In the genomic region with DNA sequence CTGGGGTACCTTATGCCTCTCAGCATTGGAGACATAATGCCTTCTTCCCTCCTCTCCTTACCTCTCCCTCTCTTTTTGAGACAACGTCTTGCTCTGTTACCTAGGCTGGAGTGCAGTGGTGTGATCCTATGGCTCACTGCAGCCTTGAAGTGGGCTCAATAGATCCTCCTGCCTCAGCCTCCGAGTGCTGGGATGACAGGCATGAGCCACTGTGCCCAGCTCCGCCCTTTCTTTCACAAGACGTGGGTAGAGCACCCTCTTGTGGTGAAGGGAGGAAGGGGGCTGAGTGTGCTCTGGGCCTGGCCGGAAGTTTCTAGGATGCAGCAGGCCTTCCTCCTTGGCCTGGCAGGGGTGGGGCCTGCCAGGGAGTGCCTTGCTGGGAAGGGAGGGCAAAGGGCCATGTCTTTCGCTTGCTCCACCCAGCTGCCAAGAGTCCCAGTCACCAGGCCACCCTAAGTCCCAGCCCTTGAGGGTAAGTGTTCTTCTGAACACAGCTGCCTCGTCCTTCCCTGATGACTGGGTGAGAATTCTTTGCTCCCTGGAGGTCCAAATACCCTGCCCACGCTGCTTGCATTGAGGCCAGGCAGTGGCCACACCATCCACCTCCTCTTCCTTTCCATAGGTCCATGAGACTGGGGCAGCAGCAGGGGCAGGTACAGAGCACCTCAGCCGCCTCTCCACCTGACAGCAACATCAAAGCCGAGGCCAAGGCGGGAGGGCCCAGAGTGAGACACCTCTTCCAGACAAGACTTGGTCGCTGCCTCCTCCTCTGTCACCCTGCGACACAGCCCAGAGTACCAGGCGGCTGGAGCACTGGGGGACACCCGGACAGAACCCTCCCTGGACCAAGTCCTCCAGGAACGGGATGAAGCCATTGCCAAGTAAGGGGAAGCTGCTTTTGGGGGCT, we compare ENCODE assay signal across 8 cellular contexts. TPM values are rescaled to one million over a fixed set of nuclear protein-coding genes. Genes with fewer than 3 reads are reported as not detected.
A peak's percentile ranks its signal among the peaks of the same experiment; 100 is the strongest.
DNase-seq lines count a peak whose midpoint lies in the region; ATAC-seq and TF ChIP-seq lines count a peak whose summit lies in the region.

No MANE protein-coding gene starts in this region.

- ATAC-seq in HG03108 (IDR thresholded peaks at IDR 0.05; ENCODE audit: unreplicated experiment), result peak; percentile 42
- no peak for ATAC-seq in HG02840 (IDR thresholded peaks at IDR 0.05; ENCODE audit: low FRiP score, unreplicated experiment)

- H3K9me3 Mint-ChIP-seq in chondrocyte (ENCODE audit: low read depth), result no peaks in the 10 kb centered on the region

- no peaks in the 10 kb centered on the region for H3K27me3 ChIP-seq in liver (ENCODE audit: control insufficient read depth in 4 of 4, insufficient read depth in 4 of 4, low read length in 3 of 4)

- H3K4me3 ChIP-seq in GM12864 (ENCODE audit: low read depth, low read length) (no peak overlapping the region), liver (ENCODE audit: low read depth in 1 of 3, low read length in 3 of 3) (no peak overlapping the region)

- DNase-seq in GM12864 (ENCODE audit: low read depth), result peak; percentile 67
- peak; percentile 49 to 72 for DNase-seq in NCI-H446 (lab: John Stamatoyannopoulos, UW)
- peak; percentile 72 for DNase-seq in activated CD4-positive, CD25-positive, alpha-beta regulatory T cell treated with anti-CD3 and anti-CD28 coated beads, Interleukin-2, amount 50 U/mL, for 16 hours (ENCODE audit: low read depth, low spot score)
- no peak for DNase-seq in chondrocyte (ENCODE audit: low spot score)
- peak; percentile 54 for DNase-seq in stimulated activated CD8-positive, alpha-beta memory T cell treated with anti-CD3 and anti-CD28 coated beads, Interleukin-12 subunit alpha, Interleukin-12 subunit beta, amount 100 ng/mL, for 4 hours (ENCODE audit: low read depth)

- WGBS in liver, result 65% methylated on average over 16 of the region's 16 CpGs

- no peak overlapping the region for H3K27ac ChIP-seq in liver (ENCODE audit: low read depth in 1 of 2, low read length in 2 of 2)

- no peak overlapping the region for H3K9ac ChIP-seq in liver (ENCODE audit: low read depth in 1 of 2, low read length in 2 of 2)

- H3K27ac Mint-ChIP-seq in chondrocyte (ENCODE audit: unreplicated experiment), result peak overlapping the region; percentile 6

- H3K9me3 ChIP-seq in liver (ENCODE audit: control insufficient read depth in 4 of 4, low read length in 3 of 4), result no peaks in the 10 kb centered on the region

- TF ChIP-seq CTCF in GM12864 (IDR thresholded peaks at IDR 0.05; ENCODE audit: low read depth, low read length, missing control alignments), result peak; percentile 94
- TF ChIP-seq CTCF in chondrocyte (IDR thresholded peaks at IDR 0.05), result peak; percentile 91
- peak; percentile 79 for TF ChIP-seq CTCF in liver (IDR thresholded peaks at IDR 0.05; ENCODE audit: low read depth, low read length, missing input control)

- H3K4me1 ChIP-seq in liver (ENCODE audit: control insufficient read depth in 4 of 4, insufficient read depth in 4 of 4, low read length in 3 of 4), result peaks cover 0 to 14% (median 6%) of the 10 kb centered on the region in 4 donors

- peaks cover 0 to 15% (median under 1%) of the 10 kb centered on the region in 4 donors for H3K36me3 ChIP-seq in liver (ENCODE audit: control insufficient read depth in 4 of 4, insufficient read depth in 3 of 4, low read depth in 1 of 4, low read length in 3 of 4)

- H3K4me1 Mint-ChIP-seq in chondrocyte (ENCODE audit: low read depth), result peaks cover 21% of the 10 kb centered on the region

- TF ChIP-seq RAD21 in liver (IDR thresholded peaks at IDR 0.05), result peak; percentile 81 to 95

- no peaks in the 10 kb centered on the region for H3K27me3 Mint-ChIP-seq in chondrocyte (ENCODE audit: low read depth)

- H3K36me3 Mint-ChIP-seq in chondrocyte (ENCODE audit: low read depth), result peaks cover 2% of the 10 kb centered on the region

- H3K4me3 Mint-ChIP-seq in chondrocyte (ENCODE audit: unreplicated experiment), result peak overlapping the region; percentile 25

TF ChIP-seq in liver, 16 proteins besides CTCF, POLR2A, EP300 and RAD21:
- TF ChIP-seq, protein P1, sequence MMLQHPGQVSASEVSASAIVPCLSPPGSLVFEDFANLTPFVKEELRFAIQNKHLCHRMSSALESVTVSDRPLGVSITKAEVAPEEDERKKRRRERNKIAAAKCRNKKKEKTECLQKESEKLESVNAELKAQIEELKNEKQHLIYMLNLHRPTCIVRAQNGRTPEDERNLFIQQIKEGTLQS (IDR thresholded peaks at IDR 0.05), result no peak
- TF ChIP-seq SP1 (IDR thresholded peaks at IDR 0.05) (peak; percentile 26), HNF4A (conservative IDR thresholded peaks at IDR 0.05) (peak in 1 of 2 donors; percentile 7)

RNA-seq across cellular contexts. Expression of gene ABHD11, which starts 3.7 kb away (rescaled TPM):
- total RNA-seq in chondrocyte, result 11.2 to 15.3 TPM (median 15.0 TPM) in 3 replicates
- 1 to 10 TPM; 5.1 to 5.9 TPM for total RNA-seq in liver
- 1 to 10 TPM; 7.4 to 7.6 TPM for polyA plus RNA-seq in liver

RNA-seq across cellular contexts. Expression of gene STX1A, which starts 15.4 kb away (rescaled TPM):
- 19.1 to 33.5 TPM (median 20.9 TPM) in 3 replicates for total RNA-seq in chondrocyte
- total RNA-seq in liver, result 1 to 10 TPM in 1 of 2 donors, under 1 TPM in 1; 0.79 to 1.9 TPM
- 1 to 10 TPM in 1 of 2 donors, under 1 TPM in 1; 0.49 to 1.4 TPM for polyA plus RNA-seq in liver

RNA-seq across cellular contexts. Expression of gene CLDN3, which starts 35.2 kb away (rescaled TPM):
- total RNA-seq in chondrocyte, result 0.32 TPM in 1 of 3 replicates, not detected in the others
- 10 to 100 TPM in 1 of 2 donors, 1 to 10 TPM in 1; 3.6 to 21.1 TPM for total RNA-seq in liver
- polyA plus RNA-seq in liver, result 10 to 100 TPM; 24.7 to 43.0 TPM

RNA-seq across cellular contexts. Expression of gene BUD23, which starts 51.5 kb away (rescaled TPM):
- total RNA-seq in chondrocyte, result 39.2 to 43.4 TPM (median 42.6 TPM) in 3 replicates
- 10 to 100 TPM; 19.1 to 33.4 TPM for total RNA-seq in liver
- 10 to 100 TPM; 42.2 to 52.6 TPM for polyA plus RNA-seq in liver

RNA-seq across cellular contexts. Expression of gene DNAJC30, which starts 51.6 kb away (rescaled TPM):
- total RNA-seq in chondrocyte, result 9.5 to 15.2 TPM (median 10.2 TPM) in 3 replicates
- total RNA-seq in liver, result 1 to 10 TPM; 2.1 to 2.3 TPM
- polyA plus RNA-seq in liver, result 1 to 10 TPM; 7.4 to 8.7 TPM
